Comparison of ENCODE assay signal across 1 cellular context in the genomic region with DNA sequence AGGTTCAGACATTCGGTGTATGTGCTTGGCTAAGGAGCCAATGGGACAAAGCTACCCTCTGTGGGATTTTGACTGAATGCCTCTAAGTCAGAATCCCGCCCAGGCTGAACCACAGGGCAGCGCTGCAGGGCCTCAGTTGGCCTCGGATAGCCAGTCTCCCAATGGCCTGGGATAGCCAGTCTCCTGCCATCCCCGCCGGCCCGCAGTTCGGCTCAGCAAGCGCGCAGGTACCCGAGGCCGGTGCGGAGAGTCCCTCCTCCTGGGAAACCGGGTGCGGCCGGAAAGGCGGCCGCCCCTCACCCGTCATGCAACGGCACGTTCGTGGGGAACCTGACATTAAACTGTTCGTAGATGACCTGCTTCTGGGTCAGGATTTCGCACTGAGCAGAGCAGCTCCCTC.
TF ChIP-seq lines count a peak whose summit lies in the region.

No MANE protein-coding gene starts in this region.

TF ChIP-seq in H1, 55 proteins besides CTCF, POLR2A, EP300 and RAD21:
- TF ChIP-seq JUN (IDR thresholded peaks at IDR 0.05; ENCODE audit: low read depth, low read length), result no peak
- no peak for TF ChIP-seq TAF7 (optimal IDR thresholded peaks at IDR 0.05; ENCODE audit: borderline replicate concordance, low read depth, low read length)
- no peak for TF ChIP-seq EZH2 (IDR thresholded peaks at IDR 0.05; ENCODE audit: low read depth, low read length, severe bottlenecking)
- TF ChIP-seq SP1 (IDR thresholded peaks at IDR 0.05; ENCODE audit: low read depth, low read length), result no peak
- TF ChIP-seq JUND (IDR thresholded peaks at IDR 0.05; ENCODE audit: low read length), result no peak
- no peak for TF ChIP-seq CEBPB (IDR thresholded peaks at IDR 0.05; ENCODE audit: low read depth, low read length)
- no peak for TF ChIP-seq HDAC6 (IDR thresholded peaks at IDR 0.05; ENCODE audit: low read depth, low read length)
- TF ChIP-seq KDM4A (IDR thresholded peaks at IDR 0.05; ENCODE audit: low read depth, low read length, severe bottlenecking), result no peak
- TF ChIP-seq SRF (IDR thresholded peaks at IDR 0.05; ENCODE audit: low read depth, low read length), result no peak
- TF ChIP-seq, protein P1, sequence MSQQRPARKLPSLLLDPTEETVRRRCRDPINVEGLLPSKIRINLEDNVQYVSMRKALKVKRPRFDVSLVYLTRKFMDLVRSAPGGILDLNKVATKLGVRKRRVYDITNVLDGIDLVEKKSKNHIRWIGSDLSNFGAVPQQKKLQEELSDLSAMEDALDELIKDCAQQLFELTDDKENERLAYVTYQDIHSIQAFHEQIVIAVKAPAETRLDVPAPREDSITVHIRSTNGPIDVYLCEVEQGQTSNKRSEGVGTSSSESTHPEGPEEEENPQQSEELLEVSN (IDR thresholded peaks at IDR 0.05), result no peak
- no peak for TF ChIP-seq HDAC2 (IDR thresholded peaks at IDR 0.05; ENCODE audit: borderline replicate concordance in 1 of 2, low read depth in 2 of 2, low read length in 2 of 2)
- TF ChIP-seq TBP (IDR thresholded peaks at IDR 0.05; ENCODE audit: low read depth, low read length), result no peak
- TF ChIP-seq POLR2AphosphoS5 (IDR thresholded peaks at IDR 0.05; ENCODE audit: low read depth, low read length), result no peak
- TF ChIP-seq, protein P2, sequence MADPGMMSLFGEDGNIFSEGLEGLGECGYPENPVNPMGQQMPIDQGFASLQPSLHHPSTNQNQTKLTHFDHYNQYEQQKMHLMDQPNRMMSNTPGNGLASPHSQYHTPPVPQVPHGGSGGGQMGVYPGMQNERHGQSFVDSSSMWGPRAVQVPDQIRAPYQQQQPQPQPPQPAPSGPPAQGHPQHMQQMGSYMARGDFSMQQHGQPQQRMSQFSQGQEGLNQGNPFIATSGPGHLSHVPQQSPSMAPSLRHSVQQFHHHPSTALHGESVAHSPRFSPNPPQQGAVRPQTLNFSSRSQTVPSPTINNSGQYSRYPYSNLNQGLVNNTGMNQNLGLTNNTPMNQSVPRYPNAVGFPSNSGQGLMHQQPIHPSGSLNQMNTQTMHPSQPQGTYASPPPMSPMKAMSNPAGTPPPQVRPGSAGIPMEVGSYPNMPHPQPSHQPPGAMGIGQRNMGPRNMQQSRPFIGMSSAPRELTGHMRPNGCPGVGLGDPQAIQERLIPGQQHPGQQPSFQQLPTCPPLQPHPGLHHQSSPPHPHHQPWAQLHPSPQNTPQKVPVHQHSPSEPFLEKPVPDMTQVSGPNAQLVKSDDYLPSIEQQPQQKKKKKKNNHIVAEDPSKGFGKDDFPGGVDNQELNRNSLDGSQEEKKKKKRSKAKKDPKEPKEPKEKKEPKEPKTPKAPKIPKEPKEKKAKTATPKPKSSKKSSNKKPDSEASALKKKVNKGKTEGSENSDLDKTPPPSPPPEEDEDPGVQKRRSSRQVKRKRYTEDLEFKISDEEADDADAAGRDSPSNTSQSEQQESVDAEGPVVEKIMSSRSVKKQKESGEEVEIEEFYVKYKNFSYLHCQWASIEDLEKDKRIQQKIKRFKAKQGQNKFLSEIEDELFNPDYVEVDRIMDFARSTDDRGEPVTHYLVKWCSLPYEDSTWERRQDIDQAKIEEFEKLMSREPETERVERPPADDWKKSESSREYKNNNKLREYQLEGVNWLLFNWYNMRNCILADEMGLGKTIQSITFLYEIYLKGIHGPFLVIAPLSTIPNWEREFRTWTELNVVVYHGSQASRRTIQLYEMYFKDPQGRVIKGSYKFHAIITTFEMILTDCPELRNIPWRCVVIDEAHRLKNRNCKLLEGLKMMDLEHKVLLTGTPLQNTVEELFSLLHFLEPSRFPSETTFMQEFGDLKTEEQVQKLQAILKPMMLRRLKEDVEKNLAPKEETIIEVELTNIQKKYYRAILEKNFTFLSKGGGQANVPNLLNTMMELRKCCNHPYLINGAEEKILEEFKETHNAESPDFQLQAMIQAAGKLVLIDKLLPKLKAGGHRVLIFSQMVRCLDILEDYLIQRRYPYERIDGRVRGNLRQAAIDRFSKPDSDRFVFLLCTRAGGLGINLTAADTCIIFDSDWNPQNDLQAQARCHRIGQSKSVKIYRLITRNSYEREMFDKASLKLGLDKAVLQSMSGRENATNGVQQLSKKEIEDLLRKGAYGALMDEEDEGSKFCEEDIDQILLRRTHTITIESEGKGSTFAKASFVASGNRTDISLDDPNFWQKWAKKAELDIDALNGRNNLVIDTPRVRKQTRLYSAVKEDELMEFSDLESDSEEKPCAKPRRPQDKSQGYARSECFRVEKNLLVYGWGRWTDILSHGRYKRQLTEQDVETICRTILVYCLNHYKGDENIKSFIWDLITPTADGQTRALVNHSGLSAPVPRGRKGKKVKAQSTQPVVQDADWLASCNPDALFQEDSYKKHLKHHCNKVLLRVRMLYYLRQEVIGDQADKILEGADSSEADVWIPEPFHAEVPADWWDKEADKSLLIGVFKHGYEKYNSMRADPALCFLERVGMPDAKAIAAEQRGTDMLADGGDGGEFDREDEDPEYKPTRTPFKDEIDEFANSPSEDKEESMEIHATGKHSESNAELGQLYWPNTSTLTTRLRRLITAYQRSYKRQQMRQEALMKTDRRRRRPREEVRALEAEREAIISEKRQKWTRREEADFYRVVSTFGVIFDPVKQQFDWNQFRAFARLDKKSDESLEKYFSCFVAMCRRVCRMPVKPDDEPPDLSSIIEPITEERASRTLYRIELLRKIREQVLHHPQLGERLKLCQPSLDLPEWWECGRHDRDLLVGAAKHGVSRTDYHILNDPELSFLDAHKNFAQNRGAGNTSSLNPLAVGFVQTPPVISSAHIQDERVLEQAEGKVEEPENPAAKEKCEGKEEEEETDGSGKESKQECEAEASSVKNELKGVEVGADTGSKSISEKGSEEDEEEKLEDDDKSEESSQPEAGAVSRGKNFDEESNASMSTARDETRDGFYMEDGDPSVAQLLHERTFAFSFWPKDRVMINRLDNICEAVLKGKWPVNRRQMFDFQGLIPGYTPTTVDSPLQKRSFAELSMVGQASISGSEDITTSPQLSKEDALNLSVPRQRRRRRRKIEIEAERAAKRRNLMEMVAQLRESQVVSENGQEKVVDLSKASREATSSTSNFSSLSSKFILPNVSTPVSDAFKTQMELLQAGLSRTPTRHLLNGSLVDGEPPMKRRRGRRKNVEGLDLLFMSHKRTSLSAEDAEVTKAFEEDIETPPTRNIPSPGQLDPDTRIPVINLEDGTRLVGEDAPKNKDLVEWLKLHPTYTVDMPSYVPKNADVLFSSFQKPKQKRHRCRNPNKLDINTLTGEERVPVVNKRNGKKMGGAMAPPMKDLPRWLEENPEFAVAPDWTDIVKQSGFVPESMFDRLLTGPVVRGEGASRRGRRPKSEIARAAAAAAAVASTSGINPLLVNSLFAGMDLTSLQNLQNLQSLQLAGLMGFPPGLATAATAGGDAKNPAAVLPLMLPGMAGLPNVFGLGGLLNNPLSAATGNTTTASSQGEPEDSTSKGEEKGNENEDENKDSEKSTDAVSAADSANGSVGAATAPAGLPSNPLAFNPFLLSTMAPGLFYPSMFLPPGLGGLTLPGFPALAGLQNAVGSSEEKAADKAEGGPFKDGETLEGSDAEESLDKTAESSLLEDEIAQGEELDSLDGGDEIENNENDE (IDR thresholded peaks at IDR 0.05; ENCODE audit: insufficient replicate concordance, low read length), result no peak
- TF ChIP-seq BACH1 (IDR thresholded peaks at IDR 0.05; ENCODE audit: low read length), result no peak
- no peak for TF ChIP-seq BRCA1 (IDR thresholded peaks at IDR 0.05; ENCODE audit: low read depth, low read length)
